11 cellular contexts compared by ENCODE assay signal in the genomic region with DNA sequence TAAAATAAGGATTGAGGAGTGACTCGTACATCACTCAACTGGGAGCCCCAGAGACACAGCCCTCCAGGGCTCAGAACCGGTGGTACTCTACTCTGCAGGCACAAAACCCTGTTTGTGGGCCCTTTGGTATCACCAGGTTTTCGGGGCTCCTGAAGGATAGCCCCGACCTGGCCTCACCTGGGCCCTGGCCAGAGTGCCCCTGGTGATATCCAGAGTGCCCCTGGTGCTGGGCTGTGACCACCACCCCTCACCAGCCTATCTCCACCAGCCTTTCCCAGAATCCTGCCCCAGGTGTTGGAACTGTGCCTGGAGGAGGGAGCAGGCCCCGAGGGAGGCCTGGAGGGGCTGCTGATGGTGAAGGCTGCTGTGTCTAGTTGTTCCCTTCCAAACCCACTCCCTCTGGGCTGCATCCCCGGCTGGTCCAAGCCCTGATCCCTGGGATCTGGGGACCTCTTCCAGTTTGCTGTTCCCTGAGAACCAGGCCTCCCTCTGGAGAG. TPM values are rescaled to one million over a fixed set of nuclear protein-coding genes. Genes with fewer than 3 reads are reported as not detected.
DNase-seq lines count a peak whose midpoint lies in the region; ATAC-seq and TF ChIP-seq lines count a peak whose summit lies in the region.
"Had no signal": no experiment of that assay in that cellular context is flagged by ENCODE, and none has a peak within 500 bp of the region (broad histone marks: within the 10 kb centered on the region; RNA-seq: fewer than 3 reads in every experiment).

No MANE protein-coding gene starts in this region.

- WGBS in esophagus, 2 donors = 51 to 59% methylated on average over 6 of the region's 6 CpGs

- peak overlapping the region; percentile 75 to 79 for H3K27ac ChIP-seq in esophagus (ENCODE audit: low read depth in 2 of 2, low read length in 1 of 2)

- DNase-seq in Right ventricle myocardium inferior (ENCODE audit: missing footprints) (no peak), cardiac septum (ENCODE audit: low spot score) (no peak), omental fat pad (ENCODE audit: low spot score) (no peak), immature natural killer cell (no peak)
- DNase-seq in stimulated activated CD4-positive, alpha-beta T cell treated with anti-CD3 and anti-CD28 coated beads, Interleukin-15, amount 100 ng/mL, for 24 hours = no peak
- DNase-seq: NCI-H1048 had no signal

- no peak overlapping the region for H3K4me3 Mint-ChIP-seq in immature natural killer cell

- H3K4me1 ChIP-seq in esophagus (ENCODE audit: control insufficient read depth in 2 of 2, insufficient read depth in 2 of 2, low read length in 1 of 2) = peaks cover 0 to 6% of the 10 kb centered on the region in 2 donors

- no peak overlapping the region for H3K4me3 ChIP-seq in esophagus (ENCODE audit: low read depth in 1 of 2, low read length in 2 of 2)
- H3K4me3 ChIP-seq: GM12878 had no signal

- H3K27me3 Mint-ChIP-seq in immature natural killer cell (ENCODE audit: low read depth in 3 of 3) = peaks cover 0 to 3% (median 3%) of the 10 kb centered on the region in 3 donors

- no peaks in the 10 kb centered on the region for H3K9me3 ChIP-seq in esophagus (ENCODE audit: control insufficient read depth in 2 of 2, insufficient read depth in 1 of 2, low read depth in 1 of 2, low read length in 1 of 2)
- H3K9me3 ChIP-seq: BE2C had no signal

- peaks cover 23% of the 10 kb centered on the region in 2 donors for H3K4me1 Mint-ChIP-seq in immature natural killer cell

- H3K27me3 ChIP-seq in esophagus (ENCODE audit: control insufficient read depth in 1 of 2, insufficient read depth in 2 of 2, low read length in 2 of 2) = no peaks in the 10 kb centered on the region
- H3K27me3 ChIP-seq: BE2C had no signal

- no peak overlapping the region for H3K27ac Mint-ChIP-seq in immature natural killer cell

- peak; percentile 31 for ATAC-seq in Right ventricle myocardium inferior
- peak; percentile 42 for ATAC-seq in omental fat pad (ENCODE audit: low FRiP score)
- ATAC-seq in HG03565 (IDR thresholded peaks at IDR 0.05; ENCODE audit: unreplicated experiment) = no peak
- ATAC-seq in HG03039 (IDR thresholded peaks at IDR 0.05; ENCODE audit: unreplicated experiment) = no peak

- no peaks in the 10 kb centered on the region for H3K36me3 ChIP-seq in esophagus (ENCODE audit: control insufficient read depth in 2 of 2, insufficient read depth in 2 of 2, low read length in 1 of 2)
- H3K36me3 ChIP-seq: BE2C had no signal

- H3K9me3 Mint-ChIP-seq in immature natural killer cell = no peaks in the 10 kb centered on the region

- H3K36me3 Mint-ChIP-seq in immature natural killer cell = no peaks in the 10 kb centered on the region

- no peak for TF ChIP-seq CTCF in omental fat pad (IDR thresholded peaks at IDR 0.05)

- intact Hi-C loops in Right ventricle myocardium inferior (cut with DNase I) (loop anchor here (2.0 kb wide), 1 partner anchor 58 kb away; no protein-coding TSS in a partner anchor), cardiac septum (cut with DNase I) (loop anchor here (2.0 to 10.0 kb wide), 3 partner anchors 40 to 142 kb away; no protein-coding TSS in a partner anchor)

RNA-seq across cellular contexts. Expression of gene GGT5, which starts 2.2 kb away (rescaled TPM):
- total RNA-seq in Right ventricle myocardium inferior (27.6 TPM), cardiac septum (12.2 TPM), omental fat pad (10 to 100 TPM; 45.4 to 70.6 (median 51.0) TPM)
- polyA plus RNA-seq in esophagus (1 to 10 TPM; 4.7 to 7.1 TPM), immature natural killer cell (not detected)
- total RNA-seq: GM12878 had no signal

RNA-seq across cellular contexts. Expression of gene SPECC1L, which starts 23.6 kb away (rescaled TPM):
- total RNA-seq in Right ventricle myocardium inferior (45.7 TPM), cardiac septum (52.8 TPM), omental fat pad (10 to 100 TPM; 31.3 to 44.9 (median 35.6) TPM)
- polyA plus RNA-seq in esophagus (10 to 100 TPM; 11.0 to 11.4 TPM), immature natural killer cell (10 to 100 TPM in 1 of 3 donors, 1 to 10 TPM in 2; 3.0 to 17.6 (median 5.3) TPM)

Comparison
In these comparisons a context has a peak if more than half of its experiments do, and no peak if none do; other contexts are left out.
1. ATAC-seq: peak in Right ventricle myocardium inferior (single experiment) and omental fat pad (single experiment); none in HG03565 (single experiment) and HG03039 (single experiment).